28 cellular contexts compared by ENCODE assay signal in genomic region chr22:28360846-28361424, GRCh38.
"Had no signal": no experiment of that assay in that cellular context is flagged by ENCODE, and none has a peak within 500 bp of the region (broad histone marks: within the 10 kb centered on the region; RNA-seq: fewer than 3 reads in every experiment).

No MANE protein-coding gene starts in this region.

- DNase-seq: activated CD4-positive, alpha-beta T cell treated with anti-CD3 and anti-CD28 coated beads for 48 hours; activated CD4-positive, CD25-positive, alpha-beta regulatory T cell; activated CD8-positive, alpha-beta memory T cell treated with anti-CD3 and anti-CD28 coated beads for 24 hours; activated CD8-positive, alpha-beta memory T cell treated with anti-CD3 and anti-CD28 coated beads, Interleukin-2, amount 50 U/mL, for 4 hours; activated gamma-delta T cell treated with Interleukin-2 at 50 U/mL for 16 hours; activated naive CD8-positive, alpha-beta T cell treated with anti-CD3 and anti-CD28 coated beads, Interleukin-2, amount 10 ng/mL, durations not matched to agents 7 days and 5 days; amniotic stem cell; brain microvascular endothelial cell; caudate nucleus; cortex of kidney; islet precursor cell; left ventricle myocardium inferior; mesendoderm; mucosa of descending colon; nephron progenitor cell; ovary; retina; stimulated activated CD4-positive, alpha-beta T cell treated with anti-CD3 and anti-CD28 coated beads, Interleukin-12 subunit alpha, Interleukin-12 subunit beta, amount 100 ng/mL, for 4 hours; stimulated activated CD4-positive, alpha-beta T cell treated with anti-CD3 and anti-CD28 coated beads, Interleukin-4, amount 100 ng/mL, for 24 hours; stimulated activated naive CD8-positive, alpha-beta T cell treated with anti-CD3 and anti-CD28 coated beads, Interleukin-15, amount 100 ng/mL, for 72 hours; substantia nigra; T-cell; thyroid gland; upper lobe of left lung had no signal

- H3K27ac Mint-ChIP-seq: activated naive CD8-positive, alpha-beta T cell treated with anti-CD3 and anti-CD28 coated beads, Interleukin-2, amount 10 ng/mL, durations not matched to agents 7 days and 5 days; nephron progenitor cell; progenitor cell of endocrine pancreas; stimulated activated memory B cell treated with anti-CD40 and anti-IgM and Interleukin-4, amounts not matched to agents 10 μg/mL and 1 μg/mL and 100 μg/mL, for 72 hours; stimulated activated naive CD8-positive, alpha-beta T cell treated with anti-CD3 and anti-CD28 coated beads, Interleukin-15, amount 100 ng/mL, for 72 hours; T-cell had no signal

- H3K4me1 Mint-ChIP-seq: stimulated activated memory B cell treated with anti-CD40 and anti-IgM and Interleukin-4, amounts not matched to agents 10 μg/mL and 1 μg/mL and 100 μg/mL, for 72 hours had no signal

- ATAC-seq: gastroesophageal sphincter; mucosa of descending colon; sciatic nerve; stimulated activated memory B cell treated with anti-CD40 and anti-IgM and Interleukin-4, amounts not matched to agents 10 μg/mL and 1 μg/mL and 100 μg/mL, for 72 hours; stimulated activated naive CD8-positive, alpha-beta T cell treated with anti-CD3 and anti-CD28 coated beads, Interleukin-15, amount 100 ng/mL, for 72 hours; T-cell had no signal

- H3K27me3 Mint-ChIP-seq: activated naive CD8-positive, alpha-beta T cell treated with anti-CD3 and anti-CD28 coated beads, Interleukin-2, amount 10 ng/mL, durations not matched to agents 7 days and 5 days; progenitor cell of endocrine pancreas; stimulated activated memory B cell treated with anti-CD40 and anti-IgM and Interleukin-4, amounts not matched to agents 10 μg/mL and 1 μg/mL and 100 μg/mL, for 72 hours; stimulated activated naive CD8-positive, alpha-beta T cell treated with anti-CD3 and anti-CD28 coated beads, Interleukin-15, amount 100 ng/mL, for 72 hours had no signal

- H3K36me3 Mint-ChIP-seq: stimulated activated memory B cell treated with anti-CD40 and anti-IgM and Interleukin-4, amounts not matched to agents 10 μg/mL and 1 μg/mL and 100 μg/mL, for 72 hours had no signal

- H3K4me3 Mint-ChIP-seq: activated naive CD8-positive, alpha-beta T cell treated with anti-CD3 and anti-CD28 coated beads, Interleukin-2, amount 10 ng/mL, durations not matched to agents 7 days and 5 days; nephron progenitor cell; stimulated activated memory B cell treated with anti-CD40 and anti-IgM and Interleukin-4, amounts not matched to agents 10 μg/mL and 1 μg/mL and 100 μg/mL, for 72 hours; stimulated activated naive CD8-positive, alpha-beta T cell treated with anti-CD3 and anti-CD28 coated beads, Interleukin-15, amount 100 ng/mL, for 72 hours; T-cell had no signal
